25 cellular contexts compared by ENCODE assay signal in genomic region chr12:5138256-5138655, GRCh38.
DNase-seq lines count a peak whose midpoint lies in the region; ATAC-seq and TF ChIP-seq lines count a peak whose summit lies in the region.
"Had no signal": no experiment of that assay in that cellular context is flagged by ENCODE, and none has a peak within 500 bp of the region (broad histone marks: within the 10 kb centered on the region; RNA-seq: fewer than 3 reads in every experiment).

No MANE protein-coding gene starts in this region.

- in situ Hi-C loops in GM23248 (cut with MboI), result no loop called here
- in situ Hi-C loops in GM13976 (cut with MboI; ENCODE audit: low sequenced_read_pairs, unreplicated experiment), result no loop called here

- H3F3A ChIP-seq in GM23248 (ENCODE audit: insufficient read depth) (peaks cover 13% of the 10 kb centered on the region; the same call in 1 of the 2 replicates), neural progenitor cell (ENCODE audit: low read depth) (no peaks in the 10 kb centered on the region)

- H2AFZ ChIP-seq in GM23248 (peak overlapping the region; percentile 48; the same call in 1 of the 2 replicates), neural progenitor cell (replicated peaks) (no peak overlapping the region)

- H3K27ac ChIP-seq in GM23248, result peak overlapping the region; percentile 73
- H3K27ac ChIP-seq in ascending aorta, result peak overlapping the region; percentile 84 to 88
- H3K27ac ChIP-seq in neural progenitor cell, result no peak overlapping the region
- H3K27ac ChIP-seq: 22Rv1, SJCRH30 had no signal

- H3K36me3 Mint-ChIP-seq in neural progenitor cell, result no peaks in the 10 kb centered on the region
- H3K36me3 Mint-ChIP-seq: CD14-positive monocyte, IgD-negative memory B cell had no signal

- no peaks in the 10 kb centered on the region for H3K79me2 ChIP-seq in GM23248 (ENCODE audit: insufficient read depth)
- no peaks in the 10 kb centered on the region for H3K79me2 ChIP-seq in neural progenitor cell (ENCODE audit: low read depth)

- H4K20me1 ChIP-seq in GM23248 (ENCODE audit: insufficient read depth) (no peaks in the 10 kb centered on the region), neural progenitor cell (ENCODE audit: low read depth) (no peaks in the 10 kb centered on the region)

- H3K27ac Mint-ChIP-seq in neural progenitor cell, result peak overlapping the region; percentile 59
- H3K27ac Mint-ChIP-seq: B cell, IgD-negative memory B cell had no signal

- H3K4me3 ChIP-seq in GM23248 (no peak overlapping the region), ascending aorta (no peak overlapping the region), neural progenitor cell (no peak overlapping the region)
- H3K4me3 ChIP-seq: GM12878, SJCRH30 had no signal

- DNase-seq in AG08395 (ENCODE audit: low spot score) (peak; percentile 47), GM23248 (peak; percentile 52), ascending aorta (ENCODE audit: low spot score in 2 of 2) (no peak), neural progenitor cell (ENCODE audit: low spot score) (no peak), GM13976 (ENCODE audit: low spot score) (no peak)
- no peak for DNase-seq in activated CD4-positive, alpha-beta T cell treated with anti-CD3 and anti-CD28 coated beads for 1 hour
- DNase-seq: DMS53; Karpas-422; NCI-H1694; NCI-H2081; NCI-H2171; NCI-H345; NCI-H524; NCI-H774; NK-92 treated with Interleukin-12 subunit alpha and Interleukin-12 subunit beta, amount 100 ng/mL, for 24 hours; SJCRH30 had no signal

- no peak for ATAC-seq in GM18498 (IDR thresholded peaks at IDR 0.05; ENCODE audit: unreplicated experiment)
- ATAC-seq in GM18520 (IDR thresholded peaks at IDR 0.05; ENCODE audit: unreplicated experiment), result no peak
- ATAC-seq: GM12878, HCT116, Panc1 had no signal

- H3K4me1 Mint-ChIP-seq in neural progenitor cell, result peaks cover 4% of the 10 kb centered on the region
- H3K4me1 Mint-ChIP-seq: B cell, CD14-positive monocyte had no signal

- TF ChIP-seq CTCF in ascending aorta (IDR thresholded peaks at IDR 0.05) (no peak), neural progenitor cell (IDR thresholded peaks at IDR 0.05) (no peak), GM13976 (IDR thresholded peaks at IDR 0.05; ENCODE audit: borderline replicate concordance, control extremely low read depth, extremely low read depth, insufficient read depth, missing control alignments) (no peak)

- H3K9ac ChIP-seq in GM23248 (peak overlapping the region; percentile 25; the same call in 1 of the 2 replicates), neural progenitor cell (no peak overlapping the region)

- 32% methylated on average over 7 of the region's 7 CpGs for WGBS in GM23248 (ENCODE audit: low coverage in 1 of 2, low lambda C conversion rate in 2 of 2, missing lambda C conversion rate in 2 of 2), 2 experiments

- 0 out of 2 replicates have a peak, but pooled peaks cover 1% of the 10 kb centered on the region for H3K27me3 ChIP-seq in GM23248 (replicated peaks; ENCODE audit: insufficient read depth)
- no peaks in the 10 kb centered on the region for H3K27me3 ChIP-seq in ascending aorta
- no peaks in the 10 kb centered on the region for H3K27me3 ChIP-seq in neural progenitor cell
- H3K27me3 ChIP-seq: SJCRH30 had no signal

- H3K9me3 Mint-ChIP-seq in neural progenitor cell, result peaks cover 5% of the 10 kb centered on the region

- H3K4me2 ChIP-seq in GM23248 (ENCODE audit: unreplicated experiment) (no peak overlapping the region), neural progenitor cell (no peak overlapping the region)

- H3K9me3 ChIP-seq in GM23248 (ENCODE audit: low read depth), result no peaks in the 10 kb centered on the region
- no peaks in the 10 kb centered on the region for H3K9me3 ChIP-seq in ascending aorta
- H3K9me3 ChIP-seq in neural progenitor cell (ENCODE audit: low read depth), result no peaks in the 10 kb centered on the region
- H3K9me3 ChIP-seq: SJCRH30 had no signal

- peaks cover 7% of the 10 kb centered on the region for H3K27me3 Mint-ChIP-seq in neural progenitor cell (ENCODE audit: insufficient read depth, low read depth)

- no peaks in the 10 kb centered on the region for H3K9me2 ChIP-seq in GM23248 (ENCODE audit: insufficient read depth)

- no peak overlapping the region for H3K4me3 Mint-ChIP-seq in neural progenitor cell
- H3K4me3 Mint-ChIP-seq: B cell, CD14-positive monocyte, IgD-negative memory B cell had no signal

- H3K36me3 ChIP-seq in GM23248 (ENCODE audit: low read depth) (no peaks in the 10 kb centered on the region), ascending aorta (no peaks in the 10 kb centered on the region), neural progenitor cell (no peaks in the 10 kb centered on the region)
- H3K36me3 ChIP-seq: SJCRH30 had no signal

- intact Hi-C loops in ascending aorta (cut with DNase I), result loop anchor here (10.0 kb wide), 1 partner anchor 93 kb away; the partner anchor contains the start of gene KCNA5

- H3K4me1 ChIP-seq in GM23248 (ENCODE audit: insufficient read depth), result peaks cover 28% of the 10 kb centered on the region
- peaks cover 0 to 19% of the 10 kb centered on the region in 2 donors for H3K4me1 ChIP-seq in ascending aorta
- no peaks in the 10 kb centered on the region for H3K4me1 ChIP-seq in neural progenitor cell
- H3K4me1 ChIP-seq: SJCRH30 had no signal

Comparison
In these comparisons a context has a peak if more than half of its experiments do, and no peak if none do; other contexts are left out.
1. DNase-seq: peak in AG08395 (single experiment) and GM23248 (single experiment); none in ascending aorta (0 of 2), neural progenitor cell (single experiment), GM13976 (single experiment) and activated CD4-positive, alpha-beta T cell treated with anti-CD3 and anti-CD28 coated beads for 1 hour (single experiment).